Comparison of ENCODE assay signal across 3 cellular contexts in genomic region chr4:19047481-19047880, GRCh38.
TF ChIP-seq lines count a peak whose summit lies in the region.

No MANE protein-coding gene starts in this region.

TF ChIP-seq in SK-N-SH treated with all-trans-retinoic acid at 6 μM for 48 hours, 23 proteins besides CTCF, POLR2A, EP300 and RAD21:
- TF ChIP-seq PATZ1 (CRISPR knock-in tag; IDR thresholded peaks at IDR 0.05; ENCODE audit: borderline replicate concordance) (no peak), ZNF565 (CRISPR knock-in tag; conservative IDR thresholded peaks at IDR 0.05; ENCODE audit: low read depth) (no peak)

TF ChIP-seq in SK-N-SH, 30 proteins besides CTCF, POLR2A, EP300 and RAD21 (continued from another document):
- TF ChIP-seq REST (IDR thresholded peaks at IDR 0.05; ENCODE audit: low read depth, low read length), result no peak
- TF ChIP-seq GABPA (IDR thresholded peaks at IDR 0.05; ENCODE audit: low read depth), result no peak
- no peak for TF ChIP-seq USF2 (IDR thresholded peaks at IDR 0.05; ENCODE audit: borderline replicate concordance, low read depth, low read length)
- no peak for TF ChIP-seq PBX3 (IDR thresholded peaks at IDR 0.05)
- no peak for TF ChIP-seq TAF1 (IDR thresholded peaks at IDR 0.05; ENCODE audit: borderline replicate concordance, low read depth, low read length)
- TF ChIP-seq, protein P1, sequence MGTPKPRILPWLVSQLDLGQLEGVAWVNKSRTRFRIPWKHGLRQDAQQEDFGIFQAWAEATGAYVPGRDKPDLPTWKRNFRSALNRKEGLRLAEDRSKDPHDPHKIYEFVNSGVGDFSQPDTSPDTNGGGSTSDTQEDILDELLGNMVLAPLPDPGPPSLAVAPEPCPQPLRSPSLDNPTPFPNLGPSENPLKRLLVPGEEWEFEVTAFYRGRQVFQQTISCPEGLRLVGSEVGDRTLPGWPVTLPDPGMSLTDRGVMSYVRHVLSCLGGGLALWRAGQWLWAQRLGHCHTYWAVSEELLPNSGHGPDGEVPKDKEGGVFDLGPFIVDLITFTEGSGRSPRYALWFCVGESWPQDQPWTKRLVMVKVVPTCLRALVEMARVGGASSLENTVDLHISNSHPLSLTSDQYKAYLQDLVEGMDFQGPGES (IDR thresholded peaks at IDR 0.05; ENCODE audit: low read depth, low read length), result no peak
- TF ChIP-seq TCF12 (IDR thresholded peaks at IDR 0.05), result no peak
- TF ChIP-seq, protein P2, sequence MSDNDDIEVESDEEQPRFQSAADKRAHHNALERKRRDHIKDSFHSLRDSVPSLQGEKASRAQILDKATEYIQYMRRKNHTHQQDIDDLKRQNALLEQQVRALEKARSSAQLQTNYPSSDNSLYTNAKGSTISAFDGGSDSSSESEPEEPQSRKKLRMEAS (IDR thresholded peaks at IDR 0.05; ENCODE audit: low read depth), result no peak
- TF ChIP-seq FOXM1 (IDR thresholded peaks at IDR 0.05; ENCODE audit: low read depth), result no peak
- no peak for TF ChIP-seq SIN3A (IDR thresholded peaks at IDR 0.05; ENCODE audit: borderline replicate concordance, low read depth, low read length)
- no peak for TF ChIP-seq SMC3 (IDR thresholded peaks at IDR 0.05; ENCODE audit: low read depth, low read length)
- TF ChIP-seq CHD2 (IDR thresholded peaks at IDR 0.05; ENCODE audit: low read length, partially characterized antibody), result no peak
- no peak for TF ChIP-seq MXI1 (IDR thresholded peaks at IDR 0.05; ENCODE audit: low read depth, low read length)
- no peak for TF ChIP-seq RFX5 (IDR thresholded peaks at IDR 0.05; ENCODE audit: low read length)
- TF ChIP-seq, protein P3, sequence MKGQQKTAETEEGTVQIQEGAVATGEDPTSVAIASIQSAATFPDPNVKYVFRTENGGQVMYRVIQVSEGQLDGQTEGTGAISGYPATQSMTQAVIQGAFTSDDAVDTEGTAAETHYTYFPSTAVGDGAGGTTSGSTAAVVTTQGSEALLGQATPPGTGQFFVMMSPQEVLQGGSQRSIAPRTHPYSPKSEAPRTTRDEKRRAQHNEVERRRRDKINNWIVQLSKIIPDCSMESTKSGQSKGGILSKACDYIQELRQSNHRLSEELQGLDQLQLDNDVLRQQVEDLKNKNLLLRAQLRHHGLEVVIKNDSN (IDR thresholded peaks at IDR 0.05; ENCODE audit: borderline replicate concordance, low read depth), result no peak
- TF ChIP-seq FOSL2 (IDR thresholded peaks at IDR 0.05; ENCODE audit: borderline replicate concordance, low read depth), result no peak

TF ChIP-seq in neural cell, 6 proteins besides CTCF, POLR2A, EP300 and RAD21 (continued from another document):
- no peak for TF ChIP-seq REST (IDR thresholded peaks at IDR 0.05; ENCODE audit: borderline replicate concordance)
- no peak for TF ChIP-seq SMC3 (conservative IDR thresholded peaks at IDR 0.05; ENCODE audit: poor library complexity)
- no peak for TF ChIP-seq TAF1 (IDR thresholded peaks at IDR 0.05; ENCODE audit: low read depth)
- no peak for TF ChIP-seq MXI1 (conservative IDR thresholded peaks at IDR 0.05; ENCODE audit: poor library complexity, severe bottlenecking)
- no peak for TF ChIP-seq POLR2AphosphoS5 (IDR thresholded peaks at IDR 0.05)
